21 cellular contexts compared by ENCODE assay signal in genomic region chr3:13782501-13782900, GRCh38.
A peak's percentile ranks its signal among the peaks of the same experiment; 100 is the strongest.
DNase-seq lines count a peak whose midpoint lies in the region; ATAC-seq and TF ChIP-seq lines count a peak whose summit lies in the region.
"Had no signal": no experiment of that assay in that cellular context is flagged by ENCODE, and none has a peak within 500 bp of the region (broad histone marks: within the 10 kb centered on the region; RNA-seq: fewer than 3 reads in every experiment).

No MANE protein-coding gene starts in this region.

- H4K20me1 ChIP-seq in mammary epithelial cell (ENCODE audit: insufficient read depth, low read length), result no peaks in the 10 kb centered on the region
- H4K20me1 ChIP-seq: BLaER1 treated with 17β-estradiol and CSF1 and Interleukin-3, amounts not matched to agents 10 nM and 100 nM had no signal

- DNase-seq in left cardiac atrium, result peak; percentile 59
- no peak for DNase-seq in cardiac septum (ENCODE audit: low spot score)
- DNase-seq in dermis blood vessel endothelial cell, result peak; percentile 72
- peak; percentile 81 for DNase-seq in mesenteric fat pad (ENCODE audit: low spot score)
- no peak for DNase-seq in NCI-H748 (lab: John Stamatoyannopoulos, UW; ENCODE audit: unreplicated experiment)
- DNase-seq in NCI-H446 (lab: John Stamatoyannopoulos, UW), result no peak
- no peak for DNase-seq in mammary epithelial cell
- DNase-seq: ACHN; activated CD4-positive, alpha-beta T cell treated with anti-CD3 and anti-CD28 coated beads, Interleukin-2, amount 50 U/mL, for 48 hours; activated gamma-delta T cell; central memory CD4-positive, alpha-beta T cell; effector CD8-positive, alpha-beta T cell; glutamatergic neuron; NCI-H2081; SHP77 treated with DMSO at 0.1 percent for 48 hours; stimulated activated CD4-positive, alpha-beta T cell treated with anti-CD3 and anti-CD28 coated beads, Interleukin-15, amount 100 ng/mL, for 24 hours; T-helper 17 cell had no signal

- intact Hi-C loops in left cardiac atrium (cut with DNase I) (no loop called here), cardiac septum (cut with DNase I) (no loop called here), mammary epithelial cell (cut with micrococcal nuclease) (no loop called here)

- no peaks in the 10 kb centered on the region for H3K36me3 ChIP-seq in mammary epithelial cell (ENCODE audit: insufficient read depth, low read length)
- H3K36me3 ChIP-seq: BLaER1 treated with 17β-estradiol and CSF1 and Interleukin-3, amounts not matched to agents 10 nM and 100 nM; vagina had no signal

- H3K27me3 ChIP-seq in mammary epithelial cell (ENCODE audit: insufficient read depth, low read length), result no peaks in the 10 kb centered on the region
- H3K27me3 ChIP-seq: vagina had no signal

- H2AFZ ChIP-seq in mammary epithelial cell (ENCODE audit: low read depth, low read length), result no peak overlapping the region

- CTCF ChIA-PET in mammary epithelial cell (lab: Charles Lee; ENCODE audit: low non-redundant PET), result no interaction called here

- WGBS in mammary epithelial cell (ENCODE audit: low coverage, missing lambda C conversion rate), result 83% methylated on average over 7 of the region's 11 CpGs

- dilution Hi-C loops in mammary epithelial cell (cut with HindIII; ENCODE audit: low sequenced_read_pairs), result no loop called here

- H3K27ac ChIP-seq in mammary epithelial cell (ENCODE audit: insufficient read depth, low read depth, low read length), result no peak overlapping the region
- H3K27ac ChIP-seq: BLaER1 treated with 17β-estradiol and CSF1 and Interleukin-3, amounts not matched to agents 10 nM and 100 nM; vagina had no signal

- no peaks in the 10 kb centered on the region for H3K9me3 ChIP-seq in mammary epithelial cell (replicated peaks; ENCODE audit: insufficient read depth, low read length)
- H3K9me3 ChIP-seq: BLaER1 treated with 17β-estradiol and CSF1 and Interleukin-3, amounts not matched to agents 10 nM and 100 nM; vagina had no signal

- H3K4me1 ChIP-seq in mammary epithelial cell (ENCODE audit: insufficient read depth, low read length), result no peaks in the 10 kb centered on the region
- H3K4me1 ChIP-seq: vagina had no signal

- H3K9ac ChIP-seq in mammary epithelial cell (ENCODE audit: insufficient read depth, low read length), result no peak overlapping the region
- H3K9ac ChIP-seq: BLaER1 treated with 17β-estradiol and CSF1 and Interleukin-3, amounts not matched to agents 10 nM and 100 nM had no signal

- BruUV-seq in mammary epithelial cell (replicated peaks; lab: Mats Ljungman, UMichigan), result no TSS peak

- H3K4me2 ChIP-seq in mammary epithelial cell (ENCODE audit: insufficient read depth, low read depth, low read length), result no peak overlapping the region

- H3K4me3 ChIP-seq in mammary epithelial cell (replicated peaks in 1 of 3; ENCODE audit: insufficient read depth in 1 of 3, low read depth in 2 of 3, low read length in 3 of 3), result no peak overlapping the region
- H3K4me3 ChIP-seq: BLaER1 treated with 17β-estradiol and CSF1 and Interleukin-3, amounts not matched to agents 10 nM and 100 nM; vagina had no signal

- H3K79me2 ChIP-seq in mammary epithelial cell (ENCODE audit: insufficient read depth, low read length), result no peaks in the 10 kb centered on the region

- in situ Hi-C loops in mammary epithelial cell (cut with MboI; ENCODE audit: low sequenced_read_pairs in 2 of 2), result no loop called here

- ATAC-seq in left cardiac atrium (peak; percentile 38 to 61), GM21367 (IDR thresholded peaks at IDR 0.05; ENCODE audit: unreplicated experiment) (no peak)
- ATAC-seq: HCT116, T-helper 17 cell had no signal

- TF ChIP-seq CTCF in mammary epithelial cell (conservative IDR thresholded peaks at IDR 0.05 in 1 of 2, IDR thresholded peaks at IDR 0.05 in 1 of 2; ENCODE audit: extremely low read depth in 1 of 2, insufficient read depth in 1 of 2, low read depth in 1 of 2, low read length in 2 of 2), result no peak

Comparison
In these comparisons a context has a peak if more than half of its experiments do, and no peak if none do; other contexts are left out.
1. DNase-seq: peak in left cardiac atrium (single experiment), dermis blood vessel endothelial cell (single experiment) and mesenteric fat pad (single experiment); none in cardiac septum (single experiment), NCI-H748 (single experiment), NCI-H446 (0 of 2) and mammary epithelial cell (single experiment).